Comparison of ENCODE assay signal across 13 cellular contexts in the genomic region with DNA sequence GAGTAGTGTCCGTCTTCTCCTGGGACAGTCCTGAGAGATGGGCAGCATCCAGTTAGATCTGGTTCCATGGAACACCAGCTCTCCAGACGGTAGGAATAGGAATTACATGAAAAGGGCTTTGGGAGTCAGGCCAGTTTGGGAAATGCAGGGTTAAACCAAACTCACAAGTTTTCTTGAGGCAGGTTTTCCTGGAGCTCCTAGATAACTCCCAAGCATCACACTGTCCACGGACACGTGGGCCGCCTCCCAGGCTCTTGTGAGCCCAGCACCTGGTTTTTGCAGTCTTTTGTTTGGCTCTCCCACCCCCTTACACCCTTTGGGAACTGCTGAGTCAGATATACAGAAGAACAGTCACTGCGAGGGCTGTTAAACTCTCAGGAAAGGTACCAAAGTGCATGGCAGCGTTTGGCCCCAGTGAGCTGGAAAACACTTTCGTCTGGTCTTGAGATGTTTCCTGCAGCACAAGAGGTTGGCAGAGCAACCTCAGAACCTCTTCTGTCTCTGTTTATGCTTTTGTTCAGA.
DNase-seq lines count a peak whose midpoint lies in the region; ATAC-seq and TF ChIP-seq lines count a peak whose summit lies in the region.
"Had no signal": no experiment of that assay in that cellular context is flagged by ENCODE, and none has a peak within 500 bp of the region (broad histone marks: within the 10 kb centered on the region; RNA-seq: fewer than 3 reads in every experiment).

No MANE protein-coding gene starts in this region.

- no peak for ATAC-seq in GM18907 (IDR thresholded peaks at IDR 0.05; ENCODE audit: unreplicated experiment)
- ATAC-seq: foreskin keratinocyte had no signal

- DNase-seq in DMS79 treated with DMSO at 0.1 percent for 48 hours (lab: John Stamatoyannopoulos, UW) = peak; percentile 74
- peak; percentile 55 for DNase-seq in NAMALWA (ENCODE audit: low spot score)
- DNase-seq in epithelial cell of proximal tubule (ENCODE audit: low read depth) = no peak
- peak in 30 of 56 donors; percentile 5 to 57 (median 30) for DNase-seq in nucleus accumbens (lab: John Stamatoyannopoulos, UW)
- DNase-seq in NCI-H1930 (lab: John Stamatoyannopoulos, UW) = no peak
- no peak for DNase-seq in MG63
- no peak for DNase-seq in SW 1271 (lab: John Stamatoyannopoulos, UW)
- DNase-seq: activated naive CD4-positive, alpha-beta T cell; cortex of kidney; foreskin keratinocyte; left ventricle myocardium inferior; SJCRH30 had no signal

- H3K9me3 ChIP-seq in MG63 = no peaks in the 10 kb centered on the region
- H3K9me3 ChIP-seq: left ventricle myocardium inferior, SJCRH30 had no signal

- TF ChIP-seq CTCF in epithelial cell of proximal tubule (conservative IDR thresholded peaks at IDR 0.05; ENCODE audit: low read depth, low read length) = peak; percentile 37

- H3K4me3 ChIP-seq in epithelial cell of proximal tubule (ENCODE audit: low read depth, low read length) (no peak overlapping the region), MG63 (no peak overlapping the region)
- H3K4me3 ChIP-seq: left ventricle myocardium inferior, SJCRH30 had no signal

- H3K27me3 ChIP-seq in MG63 = no peaks in the 10 kb centered on the region
- H3K27me3 ChIP-seq: foreskin keratinocyte, SJCRH30 had no signal

- no peaks in the 10 kb centered on the region; the same call in none of the 2 replicates for H3K36me3 ChIP-seq in MG63

Comparison
In these comparisons a context has a peak if more than half of its experiments do, and no peak if none do; other contexts are left out.
1. DNase-seq: peak in DMS79 treated with DMSO at 0.1 percent for 48 hours (single experiment), NAMALWA (single experiment) and nucleus accumbens (30 of 56); none in epithelial cell of proximal tubule (single experiment), NCI-H1930 (0 of 2), MG63 (single experiment) and SW 1271 (0 of 2).